Comparison of ENCODE assay signal across 22 cellular contexts in genomic region chr3:128254967-128255366, GRCh38.
"Had no signal": no experiment of that assay in that cellular context is flagged by ENCODE, and none has a peak within 500 bp of the region (broad histone marks: within the 10 kb centered on the region; RNA-seq: fewer than 3 reads in every experiment).

No MANE protein-coding gene starts in this region.

- H3K4me3 Mint-ChIP-seq: activated CD4-positive, alpha-beta T cell treated with anti-CD3 and anti-CD28 coated beads, Interleukin-2, amount 10 ng/mL, durations not matched to agents 7 days and 5 days; activated CD8-positive, alpha-beta T cell treated with anti-CD3 and anti-CD28 coated beads, Interleukin-2, amount 10 ng/mL, durations not matched to agents 7 days and 5 days; activated naive CD8-positive, alpha-beta T cell treated with anti-CD3 and anti-CD28 coated beads for 36 hours; mesothelial cell of epicardium; natural killer cell had no signal

- H3K27ac Mint-ChIP-seq: activated CD4-positive, alpha-beta T cell treated with anti-CD3 and anti-CD28 coated beads, Interleukin-2, amount 10 ng/mL, durations not matched to agents 7 days and 5 days; activated CD8-positive, alpha-beta T cell treated with anti-CD3 and anti-CD28 coated beads, Interleukin-2, amount 10 ng/mL, durations not matched to agents 7 days and 5 days; activated naive CD8-positive, alpha-beta T cell treated with anti-CD3 and anti-CD28 coated beads for 36 hours; mesothelial cell of epicardium; natural killer cell had no signal

- H3K27me3 Mint-ChIP-seq: activated CD4-positive, alpha-beta T cell treated with anti-CD3 and anti-CD28 coated beads, Interleukin-2, amount 10 ng/mL, durations not matched to agents 7 days and 5 days; activated naive CD8-positive, alpha-beta T cell treated with anti-CD3 and anti-CD28 coated beads for 36 hours had no signal

- H3K36me3 ChIP-seq: neutrophil, ovary, prostate gland, upper lobe of left lung had no signal

- H3K4me1 ChIP-seq: foreskin keratinocyte, prostate gland, spleen, upper lobe of left lung had no signal

- ATAC-seq: activated CD4-positive, CD25-positive, alpha-beta regulatory T cell treated with anti-CD3 and anti-CD28 coated beads, Interleukin-2, amount 50 U/mL, for 24 hours; activated CD8-positive, alpha-beta T cell treated with anti-CD3 and anti-CD28 coated beads, Interleukin-2, amount 10 ng/mL, durations not matched to agents 7 days and 5 days; foreskin keratinocyte; natural killer cell had no signal

- DNase-seq: activated CD4-positive, alpha-beta T cell treated with anti-CD3 and anti-CD28 coated beads, Interleukin-2, amount 10 ng/mL, durations not matched to agents 7 days and 5 days; activated CD8-positive, alpha-beta T cell treated with anti-CD3 and anti-CD28 coated beads, Interleukin-2, amount 10 ng/mL, durations not matched to agents 7 days and 5 days; activated naive CD8-positive, alpha-beta T cell treated with anti-CD3 and anti-CD28 coated beads for 36 hours; activated T-cell treated with anti-CD3 and anti-CD28 coated beads, Interleukin-2, amount 50 U/mL, for 1 hour; cortex of kidney; effector CD4-positive, alpha-beta T cell; erythroblast; foreskin keratinocyte; left ventricle myocardium inferior; mammary epithelial cell; natural killer cell; ovary; spleen; stimulated activated CD4-positive, alpha-beta T cell treated with anti-CD3 and anti-CD28 coated beads, Interleukin-4, amount 100 ng/mL, for 1 hour; stimulated activated naive CD4-positive, alpha-beta T cell treated with Interleukin-2 at 50 U/mL for 16 hours; upper lobe of left lung had no signal

- H3K9me3 ChIP-seq: neutrophil, ovary, prostate gland had no signal

- H3K27ac ChIP-seq: foreskin keratinocyte, left ventricle myocardium inferior, neutrophil, ovary, prostate gland, spleen, thoracic aorta, upper lobe of left lung had no signal

- FAIRE-seq: astrocyte had no signal

- H3K4me1 Mint-ChIP-seq: activated CD4-positive, alpha-beta T cell treated with anti-CD3 and anti-CD28 coated beads, Interleukin-2, amount 10 ng/mL, durations not matched to agents 7 days and 5 days had no signal

- H3K4me3 ChIP-seq: left ventricle myocardium inferior, ovary, prostate gland, spleen, thoracic aorta, upper lobe of left lung had no signal

- H3K27me3 ChIP-seq: foreskin keratinocyte, neutrophil, ovary, spleen, upper lobe of left lung had no signal
